In the genomic region with DNA sequence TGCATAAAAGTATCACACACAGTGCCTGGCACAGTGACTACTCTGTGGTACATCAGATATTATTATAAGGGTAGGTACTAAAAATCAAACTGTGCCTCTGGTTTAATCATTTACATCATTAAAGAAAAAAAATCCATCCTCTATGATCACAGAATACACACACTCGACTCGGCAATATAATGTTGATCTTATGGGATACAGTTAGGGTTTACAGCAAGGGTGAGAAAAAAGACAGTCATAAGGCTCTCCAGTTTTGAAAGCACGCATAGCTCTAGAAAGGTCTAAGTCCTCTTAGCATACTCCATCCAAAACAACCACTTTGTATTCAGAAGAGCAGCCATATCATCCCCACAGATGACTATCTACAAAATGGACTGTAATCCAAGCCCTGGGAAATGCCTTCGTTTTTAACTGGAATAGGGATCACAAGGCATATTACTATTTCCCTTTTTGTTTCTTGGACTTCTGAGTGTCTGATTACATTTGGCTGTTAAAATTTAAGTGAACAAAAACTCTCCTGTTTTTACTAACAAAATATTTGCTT, we compare ENCODE assay signal across 30 cellular contexts. TPM values are rescaled to one million over a fixed set of nuclear protein-coding genes. Genes with fewer than 3 reads are reported as not detected.
"Had no signal": no experiment of that assay in that cellular context is flagged by ENCODE, and none has a peak within 500 bp of the region (broad histone marks: within the 10 kb centered on the region; RNA-seq: fewer than 3 reads in every experiment).

No MANE protein-coding gene starts in this region.

- H3K4me3 ChIP-seq: coronary artery, dorsolateral prefrontal cortex had no signal

- H3K27me3 ChIP-seq: brain microvascular endothelial cell had no signal

- H3K27ac ChIP-seq: brain microvascular endothelial cell, coronary artery, dorsolateral prefrontal cortex, WERI-Rb-1 had no signal

- ATAC-seq: activated CD4-positive, alpha-beta T cell treated with anti-CD3 and anti-CD28 coated beads for 36 hours; activated CD4-positive, CD25-positive, alpha-beta regulatory T cell treated with anti-CD3 and anti-CD28 coated beads, Interleukin-2, amount 50 U/mL, for 24 hours; activated naive CD4-positive, alpha-beta T cell treated with anti-CD3 and anti-CD28 coated beads, Interleukin-2, amount 50 U/mL, for 72 hours; activated T-cell treated with anti-CD3 and anti-CD28 coated beads, Interleukin-2, amount 50 U/mL, for 72 hours; esophagus mucosa; T-helper 17 cell had no signal

- DNase-seq: activated B cell treated with CpG ODN at 0.5 μM for 24 hours; activated CD4-positive, alpha-beta memory T cell treated with anti-CD3 and anti-CD28 coated beads for 36 hours; activated CD4-positive, alpha-beta T cell treated with anti-CD3 and anti-CD28 coated beads for 36 hours; activated CD4-positive, alpha-beta T cell treated with anti-CD3 and anti-CD28 coated beads, Interleukin-2, amount 10 ng/mL, durations not matched to agents 24 days and 14 days; activated CD8-positive, alpha-beta memory T cell treated with anti-CD3 and anti-CD28 coated beads, Interleukin-2, amount 50 U/mL, for 48 hours; activated gamma-delta T cell; activated naive CD4-positive, alpha-beta T cell; activated naive CD4-positive, alpha-beta T cell treated with anti-CD3 and anti-CD28 coated beads, Interleukin-2, amount 10 ng/mL, durations not matched to agents 7 days and 5 days; activated naive CD8-positive, alpha-beta T cell treated with anti-CD3 and anti-CD28 coated beads, Interleukin-2, amount 10 ng/mL, durations not matched to agents 7 days and 5 days; activated T-cell treated with anti-CD3 and anti-CD28 coated beads for 4 hours; activated T-cell treated with anti-CD3 and anti-CD28 coated beads, Interleukin-2, amount 50 U/mL, for 24 hours; activated T-cell treated with anti-CD3 and anti-CD28 coated beads, Interleukin-2, amount 50 U/mL, for 72 hours; brain microvascular endothelial cell; dorsolateral prefrontal cortex; effector memory CD4-positive, alpha-beta T cell; endodermal cell; foreskin fibroblast; head of caudate nucleus; T-helper 1 cell; T-helper 17 cell; T1000; WERI-Rb-1 had no signal

- FAIRE-seq: astrocyte, bronchial epithelial cell, frontal cortex had no signal

- H3K36me3 ChIP-seq: brain microvascular endothelial cell, WERI-Rb-1 had no signal

RNA-seq across cellular contexts. Expression of a gene that starts 26.6 kb away (rescaled TPM):
- total RNA-seq: activated B cell treated with CpG ODN at 0.5 μM for 24 hours; activated CD4-positive, alpha-beta memory T cell treated with anti-CD3 and anti-CD28 coated beads for 36 hours; activated CD4-positive, alpha-beta T cell treated with anti-CD3 and anti-CD28 coated beads for 36 hours; activated CD4-positive, alpha-beta T cell treated with anti-CD3 and anti-CD28 coated beads, Interleukin-2, amount 10 ng/mL, durations not matched to agents 24 days and 14 days; activated naive CD8-positive, alpha-beta T cell treated with anti-CD3 and anti-CD28 coated beads, Interleukin-2, amount 10 ng/mL, durations not matched to agents 7 days and 5 days; activated T-cell treated with anti-CD3 and anti-CD28 coated beads, Interleukin-2, amount 50 U/mL, for 72 hours; bronchial epithelial cell; epithelial cell of proximal tubule; esophagus mucosa; T-helper 17 cell had no signal
